15 cellular contexts compared by ENCODE assay signal in genomic region chr12:31752450-31752849, GRCh38. TPM values are rescaled to one million over a fixed set of nuclear protein-coding genes. Genes with fewer than 3 reads are reported as not detected.
DNase-seq lines count a peak whose midpoint lies in the region; ATAC-seq and TF ChIP-seq lines count a peak whose summit lies in the region.
"Had no signal": no experiment of that assay in that cellular context is flagged by ENCODE, and none has a peak within 500 bp of the region (broad histone marks: within the 10 kb centered on the region; RNA-seq: fewer than 3 reads in every experiment).

No MANE protein-coding gene starts in this region.

- TF ChIP-seq CTCF in osteocyte (IDR thresholded peaks at IDR 0.05) (no peak), brain microvascular endothelial cell (IDR thresholded peaks at IDR 0.05; ENCODE audit: low read depth, low read length, missing control alignments) (no peak)

- H3K9ac ChIP-seq in BLaER1 (no peak overlapping the region), mesendoderm (ENCODE audit: low read length) (no peak overlapping the region)

- TF ChIP-seq POLR2A in GM19099 (IDR thresholded peaks at IDR 0.05; ENCODE audit: extremely low read depth, insufficient read length, low read depth) = peak; percentile 46

- H3K36me3 ChIP-seq in BLaER1 = no peaks in the 10 kb centered on the region
- no peaks in the 10 kb centered on the region for H3K36me3 ChIP-seq in mesendoderm (ENCODE audit: control insufficient read depth, insufficient read depth, low read length)
- H3K36me3 ChIP-seq in brain microvascular endothelial cell (replicated peaks) = no peaks in the 10 kb centered on the region
- H3K36me3 ChIP-seq: BE2C, SJCRH30 had no signal

- no CpG with 5 or more reads among the region's 4 CpGs for WGBS in mesendoderm (ENCODE audit: extremely low coverage, insufficient coverage, low lambda C conversion rate)

- peaks cover 18% of the 10 kb centered on the region for H3K9me3 ChIP-seq in BLaER1
- H3K9me3 ChIP-seq: BE2C had no signal

- no peak overlapping the region for H3K27ac Mint-ChIP-seq in osteocyte (ENCODE audit: unreplicated experiment)
- H3K27ac Mint-ChIP-seq: mesothelial cell of epicardium had no signal

- H3K27me3 ChIP-seq in BLaER1 (no peaks in the 10 kb centered on the region), mesendoderm (ENCODE audit: insufficient read depth, low read length, poor library complexity) (no peaks in the 10 kb centered on the region), brain microvascular endothelial cell (replicated peaks) (no peaks in the 10 kb centered on the region)
- H3K27me3 ChIP-seq: BE2C, SJCRH30 had no signal

- H3K36me3 Mint-ChIP-seq in osteocyte (ENCODE audit: unreplicated experiment) = peaks cover 2% of the 10 kb centered on the region

- peaks cover 6% of the 10 kb centered on the region for H3K9me3 Mint-ChIP-seq in osteocyte (ENCODE audit: unreplicated experiment)

- H2BK15ac ChIP-seq in mesendoderm (replicated peaks; ENCODE audit: low read depth) = no peak overlapping the region

- H3K23ac ChIP-seq in mesendoderm (ENCODE audit: low read length) = no peak overlapping the region

- no peaks in the 10 kb centered on the region for H3K79me1 ChIP-seq in mesendoderm (ENCODE audit: low read length)

- no peak overlapping the region for H3K4ac ChIP-seq in mesendoderm (ENCODE audit: low read depth, low read length)

- no peak overlapping the region for H3K27ac ChIP-seq in BLaER1
- H3K27ac ChIP-seq in mesendoderm (ENCODE audit: low read depth, low read length) = no peak overlapping the region
- no peak overlapping the region for H3K27ac ChIP-seq in brain microvascular endothelial cell
- H3K27ac ChIP-seq: SJCRH30 had no signal

- H3K18ac ChIP-seq in mesendoderm (ENCODE audit: low read length) = no peak overlapping the region

- H3K4me3 ChIP-seq in BLaER1 (no peak overlapping the region), mesendoderm (ENCODE audit: low read length) (no peak overlapping the region), brain microvascular endothelial cell (ENCODE audit: low read depth, low read length) (no peak overlapping the region)
- H3K4me3 ChIP-seq: SJCRH30 had no signal

- H2AK5ac ChIP-seq in mesendoderm (ENCODE audit: low read length) = no peak overlapping the region

- H2BK120ac ChIP-seq in mesendoderm (ENCODE audit: low read depth, low read length) = no peak overlapping the region

- H3K79me2 ChIP-seq in mesendoderm (ENCODE audit: control insufficient read depth, insufficient read depth, low read length) = no peaks in the 10 kb centered on the region

- H3K27me3 Mint-ChIP-seq in osteocyte (ENCODE audit: unreplicated experiment) = no peaks in the 10 kb centered on the region

- H4K5ac ChIP-seq in mesendoderm (ENCODE audit: low read length) = no peak overlapping the region

- no peak overlapping the region for H4K8ac ChIP-seq in mesendoderm (ENCODE audit: low read depth, low read length)

- H2BK5ac ChIP-seq in mesendoderm (ENCODE audit: low read length) = no peak overlapping the region

- no peak overlapping the region for H3K56ac ChIP-seq in mesendoderm (ENCODE audit: low read length)

- no peaks in the 10 kb centered on the region for H4K20me1 ChIP-seq in BLaER1

- peaks cover 21% of the 10 kb centered on the region for H3K4me1 ChIP-seq in BLaER1
- no peaks in the 10 kb centered on the region for H3K4me1 ChIP-seq in mesendoderm (ENCODE audit: control insufficient read depth, low read depth, low read length)
- H3K4me1 ChIP-seq: BE2C had no signal

- in situ Hi-C loops in brain microvascular endothelial cell (cut with HindIII; ENCODE audit: low pct_ligation_motif_present, low sequenced_read_pairs) = no loop called here

- DNase-seq in SK-N-DZ (ENCODE audit: low spot score) (peak; percentile 33), mesendoderm (peak; percentile 44), NOMO-1 treated with DMSO at 0.1 percent for 48 hours (lab: John Stamatoyannopoulos, UW; ENCODE audit: unreplicated experiment) (no peak), osteocyte (ENCODE audit: extremely low spot score, unreplicated experiment) (no peak), brain microvascular endothelial cell (no peak)
- DNase-seq: activated CD8-positive, alpha-beta memory T cell treated with anti-CD3 and anti-CD28 coated beads, Interleukin-2, amount 50 U/mL, for 4 hours; BE2C; NCI-H1092 treated with DMSO at 0.1 percent for 48 hours; SJCRH30; stimulated activated CD4-positive, alpha-beta T cell treated with anti-CD3 and anti-CD28 coated beads, Interleukin-4, amount 100 ng/mL, for 4 hours; stimulated activated naive CD4-positive, alpha-beta T cell treated with Interleukin-2 at 50 U/mL for 16 hours had no signal

- H3K4me1 Mint-ChIP-seq in osteocyte (ENCODE audit: unreplicated experiment) = peaks cover 10% of the 10 kb centered on the region

- no peak overlapping the region for H3K4me3 Mint-ChIP-seq in osteocyte (ENCODE audit: unreplicated experiment)
- H3K4me3 Mint-ChIP-seq: mesothelial cell of epicardium had no signal

- H3K4me2 ChIP-seq in BLaER1 (peak overlapping the region; percentile 54), mesendoderm (ENCODE audit: low read length) (no peak overlapping the region)

- ATAC-seq in GM21526 (IDR thresholded peaks at IDR 0.05; ENCODE audit: low FRiP score, unreplicated experiment) = no peak

RNA-seq across cellular contexts. Expression of gene AMN1, which starts 23.6 kb away (rescaled TPM):
- polyA plus RNA-seq in SK-N-DZ (2014; cell fraction: cytosol; rRNA removed) = 27.1 and 27.5 TPM in 2 replicates
- 22.5 and 30.0 TPM in 2 replicates for polyA plus RNA-seq in SK-N-DZ (2014; cell fraction: nucleus; rRNA removed)
- polyA plus RNA-seq in mesendoderm (2013, experiment 1 of 2) = 8.7 TPM
- polyA plus RNA-seq in mesendoderm (2013, experiment 2 of 2) = 7.9 TPM
- total RNA-seq in osteocyte = 5.3 and 8.5 TPM in 2 replicates

Comparison
In these comparisons a context has a peak if more than half of its experiments do, and no peak if none do; other contexts are left out.
1. DNase-seq: peak in SK-N-DZ (single experiment) and mesendoderm (single experiment); none in NOMO-1 treated with DMSO at 0.1 percent for 48 hours (single experiment), osteocyte (single experiment) and brain microvascular endothelial cell (single experiment).